In the genomic region with DNA sequence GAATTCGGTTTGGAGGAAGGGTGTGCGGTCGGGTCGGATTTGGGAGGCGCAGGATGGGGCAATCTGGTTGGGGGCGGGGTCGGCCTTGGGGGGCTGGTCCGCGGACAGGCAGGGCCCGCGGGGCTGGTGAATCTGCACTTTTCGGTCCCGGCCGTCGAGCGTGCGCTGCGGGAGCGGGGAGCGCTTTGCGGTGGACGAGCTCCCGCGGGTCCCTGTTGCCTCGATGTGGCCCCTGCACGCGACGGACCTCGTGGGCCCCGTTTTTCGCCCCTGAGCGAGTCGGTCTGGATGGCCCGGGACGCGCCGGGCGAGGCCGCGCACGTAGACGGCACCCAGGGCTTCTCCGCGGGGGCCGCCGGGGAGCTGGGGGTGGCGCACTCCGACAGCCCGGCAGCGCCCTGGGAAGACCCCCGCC, we compare ENCODE assay signal across 8 cellular contexts. TPM values are rescaled to one million over a fixed set of nuclear protein-coding genes. Genes with fewer than 3 reads are reported as not detected.
DNase-seq lines count a peak whose midpoint lies in the region; ATAC-seq and TF ChIP-seq lines count a peak whose summit lies in the region.

No MANE protein-coding gene starts in this region.

- H2AFZ ChIP-seq in osteoblast (ENCODE audit: low read length): no peak overlapping the region

- ATAC-seq in HG02840 (IDR thresholded peaks at IDR 0.05; ENCODE audit: low FRiP score, unreplicated experiment) (no peak), GM21390 (IDR thresholded peaks at IDR 0.05; ENCODE audit: unreplicated experiment) (no peak)

- H3K4me3 ChIP-seq in HUES48 (ENCODE audit: low read depth, low read length) (peak overlapping the region; percentile 100), fibroblast of mammary gland (ENCODE audit: control insufficient read depth, low read depth, low read length) (peak overlapping the region; percentile 91), osteoblast (ENCODE audit: insufficient read depth, low read length) (peak overlapping the region; percentile 98)

- no peaks in the 10 kb centered on the region for H3K27me3 Mint-ChIP-seq in activated CD4-positive, alpha-beta memory T cell treated with anti-CD3 and anti-CD28 coated beads for 36 hours

- in situ Hi-C loops in ACHN (cut with HindIII; ENCODE audit: low pct_ligation_motif_present, low pct_unique_long_range_greater_than_20kb, low sequenced_read_pairs): no loop called here

- H3K36me3 ChIP-seq in HUES48 (ENCODE audit: control insufficient read depth, insufficient read depth, low read length): peaks cover 20% of the 10 kb centered on the region
- peaks cover 27% of the 10 kb centered on the region for H3K36me3 ChIP-seq in osteoblast (ENCODE audit: insufficient read depth, low read length)

- no peaks in the 10 kb centered on the region for H3K9me3 Mint-ChIP-seq in activated CD4-positive, alpha-beta memory T cell treated with anti-CD3 and anti-CD28 coated beads for 36 hours

- POLR2A ChIA-PET in activated CD4-positive, alpha-beta memory T cell treated with anti-CD3 and anti-CD28 coated beads for 36 hours (lab: Charles Lee): interaction anchor here (0.7 to 2.5 kb wide), 11 partner anchors 9 to 206 kb away, joined by 3 to 11 read pairs (median 5); partner anchors contain the start of genes LSM7, PLEKHJ1 and SPPL2B

- H3K9ac ChIP-seq in HUES48 (ENCODE audit: low read depth, low read length): peak overlapping the region; percentile 95

- DNase-seq in activated CD4-positive, alpha-beta memory T cell treated with anti-CD3 and anti-CD28 coated beads for 36 hours: peak; percentile 48
- DNase-seq in fibroblast of mammary gland (ENCODE audit: low read depth) (no peak), osteoblast (ENCODE audit: insufficient read length, low spot score, missing footprints) (peak; percentile 94), SW480 (ENCODE audit: low spot score) (no peak), ACHN (no peak)

- H3K9me3 ChIP-seq in HUES48 (ENCODE audit: control insufficient read depth, insufficient read depth, low read length) (no peaks in the 10 kb centered on the region), osteoblast (ENCODE audit: low read depth, low read length) (no peaks in the 10 kb centered on the region)

- H3K4me1 Mint-ChIP-seq in activated CD4-positive, alpha-beta memory T cell treated with anti-CD3 and anti-CD28 coated beads for 36 hours (ENCODE audit: low read depth): peaks cover 38% of the 10 kb centered on the region

- H3K4me2 ChIP-seq in osteoblast (ENCODE audit: insufficient read depth, low read length): peak overlapping the region; percentile 63

- CTCF ChIA-PET in activated CD4-positive, alpha-beta memory T cell treated with anti-CD3 and anti-CD28 coated beads for 36 hours (lab: Charles Lee): interaction anchor here (0.7 to 1.8 kb wide), 3 partner anchors 8 to 184 kb away, joined by 3 to 6 read pairs (median 3); no protein-coding TSS in a partner anchor

- TF ChIP-seq CTCF in fibroblast of mammary gland (conservative IDR thresholded peaks at IDR 0.05; ENCODE audit: control insufficient read depth, insufficient read depth, low read depth, low read length): no peak
- no peak for TF ChIP-seq CTCF in osteoblast (IDR thresholded peaks at IDR 0.05; ENCODE audit: extremely low read depth, low read depth, low read length)

- peak overlapping the region; percentile 89 for H3K4me3 Mint-ChIP-seq in activated CD4-positive, alpha-beta memory T cell treated with anti-CD3 and anti-CD28 coated beads for 36 hours

- peak overlapping the region; percentile 88 for H3K27ac Mint-ChIP-seq in activated CD4-positive, alpha-beta memory T cell treated with anti-CD3 and anti-CD28 coated beads for 36 hours

- H4K20me1 ChIP-seq in osteoblast (ENCODE audit: insufficient read depth, low read length): peaks cover 47% of the 10 kb centered on the region

- H3K27ac ChIP-seq in HUES48 (ENCODE audit: low read depth, low read length) (peak overlapping the region; percentile 94), osteoblast (ENCODE audit: low read depth, low read length) (peak overlapping the region; percentile 92)

- intact Hi-C loops in activated CD4-positive, alpha-beta memory T cell treated with anti-CD3 and anti-CD28 coated beads for 36 hours (cut with micrococcal nuclease): loop anchor here (5.0 to 10.0 kb wide), 2 partner anchors 122 to 235 kb away; no protein-coding TSS in a partner anchor

- H3K79me2 ChIP-seq in osteoblast (ENCODE audit: insufficient read depth, low read length): peaks cover 57% of the 10 kb centered on the region

- H3K4me1 ChIP-seq in HUES48 (ENCODE audit: control insufficient read depth, insufficient read depth, low read length) (no peaks in the 10 kb centered on the region), osteoblast (ENCODE audit: insufficient read depth, low read length) (peaks cover 32% of the 10 kb centered on the region)

- H3K36me3 Mint-ChIP-seq in activated CD4-positive, alpha-beta memory T cell treated with anti-CD3 and anti-CD28 coated beads for 36 hours: peaks cover 37% of the 10 kb centered on the region

- no peaks in the 10 kb centered on the region for H3K27me3 ChIP-seq in HUES48 (ENCODE audit: control insufficient read depth, insufficient read depth, low read length)
- H3K27me3 ChIP-seq in osteoblast (ENCODE audit: insufficient read depth, low read length): no peaks in the 10 kb centered on the region

RNA-seq across cellular contexts. Expression of gene PEAK3, which starts 11.8 kb away (rescaled TPM):
- total RNA-seq in activated CD4-positive, alpha-beta memory T cell treated with anti-CD3 and anti-CD28 coated beads for 36 hours: not detected
- under 0.01 TPM in 1 of 2 replicates, not detected in the other for total RNA-seq in osteoblast

RNA-seq across cellular contexts. Expression of gene JSRP1, which starts 13.9 kb away (rescaled TPM):
- total RNA-seq in activated CD4-positive, alpha-beta memory T cell treated with anti-CD3 and anti-CD28 coated beads for 36 hours: 1 to 10 TPM in 1 of 2 experiments, under 1 TPM in 1; 0.56 to 1.2 TPM
- total RNA-seq in osteoblast: 0.72 TPM in 1 of 2 replicates, not detected in the other

RNA-seq across cellular contexts. Expression of gene AMH, which starts 21.0 kb away (rescaled TPM):
- 1 to 10 TPM; 2.8 to 3.4 TPM for total RNA-seq in activated CD4-positive, alpha-beta memory T cell treated with anti-CD3 and anti-CD28 coated beads for 36 hours
- total RNA-seq in osteoblast: under 0.01 and 0.29 TPM in 2 replicates

RNA-seq across cellular contexts. Expression of gene SF3A2, which starts 33.5 kb away (rescaled TPM):
- total RNA-seq in activated CD4-positive, alpha-beta memory T cell treated with anti-CD3 and anti-CD28 coated beads for 36 hours: 100 to 1,000 TPM; 123 to 134 TPM
- total RNA-seq in osteoblast: 27.1 and 27.9 TPM in 2 replicates

RNA-seq across cellular contexts. Expression of gene PLEKHJ1, which starts 34.0 kb away (rescaled TPM):
- total RNA-seq in activated CD4-positive, alpha-beta memory T cell treated with anti-CD3 and anti-CD28 coated beads for 36 hours: 10 to 100 TPM; 60.8 to 64.0 TPM
- total RNA-seq in osteoblast: 32.1 and 43.4 TPM in 2 replicates

Comparison
In these comparisons a context has a peak if more than half of its experiments do, and no peak if none do; other contexts are left out.
1. DNase-seq: peak in activated CD4-positive, alpha-beta memory T cell treated with anti-CD3 and anti-CD28 coated beads for 36 hours (single experiment) and osteoblast (single experiment); none in fibroblast of mammary gland (single experiment), SW480 (single experiment) and ACHN (single experiment).
2. Peak in every context shown above with its lines, with median percentiles within 50 percentile points of each other: H3K4me3 ChIP-seq.